In the genomic region with DNA sequence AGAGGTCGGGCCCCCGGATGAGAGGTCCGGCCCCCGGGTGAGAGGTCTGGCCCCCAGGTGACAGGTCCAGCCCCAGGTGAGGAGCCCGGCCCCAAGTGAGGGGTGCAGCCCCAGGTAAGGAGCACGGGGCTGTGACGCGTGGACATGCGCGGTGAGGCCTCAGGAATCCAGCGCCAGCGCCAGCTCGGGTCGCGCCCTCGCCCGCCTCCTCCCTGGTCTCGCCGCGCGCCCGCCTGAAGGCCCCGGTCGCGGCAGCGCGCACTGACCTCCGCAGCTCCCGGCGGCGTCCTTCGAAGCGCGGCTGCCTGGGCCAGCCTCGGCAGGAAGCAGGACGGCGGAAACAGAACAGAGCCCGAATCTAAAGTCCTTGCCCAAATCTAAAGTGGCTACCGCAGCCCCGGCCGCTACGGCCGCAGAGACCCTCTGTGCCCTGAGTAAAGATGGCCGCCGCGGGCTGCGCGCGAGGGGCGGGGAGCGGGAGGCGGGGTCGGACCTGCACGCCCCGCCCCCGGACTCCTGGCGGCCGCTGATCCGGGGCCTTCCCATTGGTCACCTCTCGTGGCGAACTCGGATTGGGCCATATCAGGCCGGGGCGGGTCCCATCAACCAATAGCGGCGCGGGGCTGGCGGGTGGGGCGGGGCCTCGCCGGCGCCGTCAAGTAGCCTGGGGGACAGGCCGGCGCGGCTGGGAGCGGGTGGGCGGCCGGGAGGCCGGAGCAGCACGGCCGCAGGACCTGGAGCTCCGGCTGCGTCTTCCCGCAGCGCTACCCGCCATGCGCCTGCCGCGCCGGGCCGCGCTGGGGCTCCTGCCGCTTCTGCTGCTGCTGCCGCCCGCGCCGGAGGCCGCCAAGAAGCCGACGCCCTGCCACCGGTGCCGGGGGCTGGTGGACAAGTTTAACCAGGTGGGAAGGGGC, we compare ENCODE assay signal across 8 cellular contexts. TPM values are rescaled to one million over a fixed set of nuclear protein-coding genes. Genes with fewer than 3 reads are reported as not detected.
DNase-seq lines count a peak whose midpoint lies in the region; ATAC-seq, FAIRE-seq and TF ChIP-seq lines count a peak whose summit lies in the region.

Gene ALG12, minus strand, starts transcription at position 442 of the 914 bp plus-strand sequence. CDS start 4,673 bp downstream, outside the sequence.
Gene CRELD2, plus strand, starts transcription at position 638 of the 914 bp plus-strand sequence. Its CDS starts 136 bp downstream, at position 774.

- in situ Hi-C loops in HepG2 (cut with HindIII; ENCODE audit: extremely low pct_ligation_motif_present, low pct_unique_long_range_greater_than_20kb), result no loop called here

- H3K4me1 Mint-ChIP-seq in CD14-positive monocyte, result peaks cover 23% of the 10 kb centered on the region
- peaks cover 29% of the 10 kb centered on the region for H3K4me1 Mint-ChIP-seq in dendritic cell treated with granulocyte-macrophage colony-stimulating factor and Interleukin-4, amounts not matched to agents 40 ng/mL and 50 ng/mL, for 4 days (ENCODE audit: low read depth)

- intact Hi-C loops in CD14-positive monocyte (cut with micrococcal nuclease), result loop anchor here in 1 of 2 donors (2.0 kb wide), 1 partner anchor 69 kb away; no protein-coding TSS in a partner anchor
- intact Hi-C loops in dendritic cell treated with granulocyte-macrophage colony-stimulating factor and Interleukin-4, amounts not matched to agents 40 ng/mL and 50 ng/mL, for 4 days (cut with micrococcal nuclease), result loop anchor here (5.0 kb wide), 1 partner anchor 61 kb away; no protein-coding TSS in a partner anchor
- intact Hi-C loops in HepG2 (cut with micrococcal nuclease; ENCODE audit: unreplicated experiment), result loop anchor here (1.0 to 2.0 kb wide), 3 partner anchors 49 to 151 kb away; partner anchors contain the start of gene ZBED4

- no peaks in the 10 kb centered on the region for H3K9me3 Mint-ChIP-seq in CD14-positive monocyte
- no peaks in the 10 kb centered on the region for H3K9me3 Mint-ChIP-seq in dendritic cell treated with granulocyte-macrophage colony-stimulating factor and Interleukin-4, amounts not matched to agents 40 ng/mL and 50 ng/mL, for 4 days

- POLR2A ChIA-PET in HepG2 (lab: Yijun Ruan, JAX), result interaction anchor here (0.7 to 2.1 kb wide), 7 partner anchors 18 to 62 kb away, joined by 3 to 6 read pairs (median 4); no protein-coding TSS in a partner anchor

- H3K4me3 Mint-ChIP-seq in CD14-positive monocyte, result peak within 1 kb of the TSS; percentile 79 to 88
- peak within 1 kb of the TSS; percentile 83 for H3K4me3 Mint-ChIP-seq in dendritic cell treated with granulocyte-macrophage colony-stimulating factor and Interleukin-4, amounts not matched to agents 40 ng/mL and 50 ng/mL, for 4 days

- peak within 1 kb of the TSS; percentile 93 for H3K4me2 ChIP-seq in HepG2 (ENCODE audit: low read depth, low read length)

- H3K27me3 ChIP-seq in HepG2 (ENCODE audit: control insufficient read depth in 1 of 2, insufficient read depth in 2 of 2, low read length in 2 of 2), result no peaks in the 10 kb centered on the region

- no CpG with 5 or more reads among the region's 103 CpGs for WGBS in HepG2 (ENCODE audit: low lambda C conversion rate)

- peak within 1 kb of the TSS; percentile 88 for H3K9ac ChIP-seq in HepG2 (ENCODE audit: insufficient read depth, low read depth, low read length)

- BruUV-seq in HepG2 (replicated peaks; lab: Mats Ljungman, UMichigan), result no TSS peak

- TF ChIP-seq EP300 in HepG2 (IDR thresholded peaks at IDR 0.05; ENCODE audit: low read depth in 2 of 2, low read length in 2 of 2) (no peak), HepG2 (CRISPR knock-in tag; IDR thresholded peaks at IDR 0.05; ENCODE audit: borderline replicate concordance) (no peak)

- H3K4me1 ChIP-seq in HepG2 (ENCODE audit: insufficient read depth, low read length), result peaks cover 26% of the 10 kb centered on the region

- H3K36me3 Mint-ChIP-seq in CD14-positive monocyte, result peaks cover 26 to 34% of the 10 kb centered on the region in 2 donors
- H3K36me3 Mint-ChIP-seq in dendritic cell treated with granulocyte-macrophage colony-stimulating factor and Interleukin-4, amounts not matched to agents 40 ng/mL and 50 ng/mL, for 4 days (ENCODE audit: low read depth), result peaks cover 44% of the 10 kb centered on the region

- H3K4me3 ChIP-seq in HepG2 (replicated peaks in 1 of 3; ENCODE audit: insufficient read depth in 1 of 3, low read depth in 2 of 3, low read length in 3 of 3), result peak within 1 kb of the TSS; percentile 82 to 85 (median 83)

- peak within 1 kb of the TSS; percentile 79 to 95 (median 88) for H3K27ac Mint-ChIP-seq in CD14-positive monocyte
- peak within 1 kb of the TSS; percentile 90 for H3K27ac Mint-ChIP-seq in dendritic cell treated with granulocyte-macrophage colony-stimulating factor and Interleukin-4, amounts not matched to agents 40 ng/mL and 50 ng/mL, for 4 days

- no peak for TF ChIP-seq CTCF in CD14-positive monocyte (IDR thresholded peaks at IDR 0.05)
- peak; percentile 26; the same call in 1 of the 2 replicates for TF ChIP-seq CTCF in HepG2 (CRISPR knock-in tag; IDR thresholded peaks at IDR 0.05)

- peak; percentile 39 for TF ChIP-seq RAD21 in HepG2 (CRISPR knock-in tag; IDR thresholded peaks at IDR 0.05)

- peaks cover 10% of the 10 kb centered on the region for H3K79me2 ChIP-seq in HepG2 (ENCODE audit: insufficient read depth, low read length)

- no peak within 1 kb of the TSS for H2AFZ ChIP-seq in HepG2 (ENCODE audit: low read length)

- CTCF ChIA-PET in HepG2 (lab: Yijun Ruan, JAX; ENCODE audit: low intra/inter-chr PET ratio, low total read pairs), result no interaction called here

- H3K27ac ChIP-seq in HepG2 (ENCODE audit: extremely low read length, insufficient read depth, low read length), result peak within 1 kb of the TSS; percentile 93

- ATAC-seq in GM19372 (IDR thresholded peaks at IDR 0.05; ENCODE audit: low read depth, unreplicated experiment), result peak; percentile 94
- ATAC-seq in HG03521 (IDR thresholded peaks at IDR 0.05; ENCODE audit: unreplicated experiment), result peak; percentile 87
- ATAC-seq in HepG2, result peak; percentile 96

- H3K9me3 ChIP-seq in HepG2 (ENCODE audit: low read length), result no peaks in the 10 kb centered on the region

- DNase-seq in CD14-positive monocyte (ENCODE audit: low spot score) (peak; percentile 97), NCI-H774 (lab: John Stamatoyannopoulos, UW) (peak; percentile 81), HepG2 (ENCODE audit: low spot score) (peak; percentile 91)
- peak; percentile 94 to 96 for DNase-seq in activated CD4-positive, alpha-beta T cell treated with anti-CD3 and anti-CD28 coated beads, Interleukin-2, amount 50 U/mL, for 4 hours
- DNase-seq in stimulated activated CD4-positive, alpha-beta T cell treated with anti-CD3 and anti-CD28 coated beads, Interleukin-2, amount 100 ng/mL, for 48 hours, result peak; percentile 95 to 98

- TF ChIP-seq POLR2A in HepG2 (IDR thresholded peaks at IDR 0.05; ENCODE audit: insufficient read depth in 1 of 2, low read depth in 2 of 2, low read length in 2 of 2), result peak; percentile 77 to 89

- FAIRE-seq in HepG2 (lab: Jason Lieb, UNC), result peak; percentile 40

- peaks cover 0 to 2% (median 0%) of the 10 kb centered on the region in 3 donors for H3K27me3 Mint-ChIP-seq in CD14-positive monocyte (ENCODE audit: low read depth in 3 of 3)
- H3K27me3 Mint-ChIP-seq in dendritic cell treated with granulocyte-macrophage colony-stimulating factor and Interleukin-4, amounts not matched to agents 40 ng/mL and 50 ng/mL, for 4 days, result no peaks in the 10 kb centered on the region

- H4K20me1 ChIP-seq in HepG2 (ENCODE audit: insufficient read depth, low read length), result no peaks in the 10 kb centered on the region

- H3K36me3 ChIP-seq in HepG2 (replicated peaks in 1 of 2; ENCODE audit: control insufficient read depth in 1 of 2, insufficient read depth in 2 of 2, low read length in 2 of 2), result peaks cover under 1 to 16% of the 10 kb centered on the region in 2 experiments; a peak in 4 of 5 replicates

RNA-seq across cellular contexts. Expression of gene ALG12, which starts in this region (rescaled TPM):
- polyA plus RNA-seq in CD14-positive monocyte, result 1 to 10 TPM; 7.2 to 9.5 TPM
- total RNA-seq in HepG2 (2016; rRNA removed; fragmentation: Illumina TruSeq; extraction: Trizol), result 6.6 and 15.8 TPM in 2 replicates
- 1.5 and 3.0 TPM in 2 replicates for total RNA-seq in HepG2 (2016; cell fraction: cytosol; rRNA removed; fragmentation: Illumina TruSeq; extraction: Trizol; ENCODE audit: low read depth)
- 6.8 and 15.6 TPM in 2 replicates for total RNA-seq in HepG2 (2016; cell fraction: insoluble cytoplasmic fraction; rRNA removed; fragmentation: Illumina TruSeq; extraction: Trizol)
- total RNA-seq in HepG2 (2016; cell fraction: membrane; rRNA removed; fragmentation: Illumina TruSeq; extraction: Trizol), result 6.4 and 10.5 TPM in 2 replicates
- 10.6 and 14.2 TPM in 2 replicates for total RNA-seq in HepG2 (2016; cell fraction: nucleus; rRNA removed; fragmentation: Illumina TruSeq; extraction: Trizol)
- polyA plus RNA-seq in HepG2 (2011; rRNA removed), result 7.8 and 9.5 TPM in 2 replicates
- polyA plus RNA-seq in HepG2 (2011; cell fraction: cytosol; rRNA removed), result 5.9 and 6.1 TPM in 2 replicates
- 25.1 and 26.7 TPM in 2 replicates for polyA plus RNA-seq in HepG2 (2011; cell fraction: nucleus; rRNA removed)
- 9.4 and 10.0 TPM in 2 replicates for polyA plus RNA-seq in HepG2 (2012)
- 2.9 and 3.3 TPM in 2 replicates for polyA plus RNA-seq in HepG2 (2016; cell fraction: cytosol; fragmentation: Illumina TruSeq; extraction: Trizol; ENCODE audit: low read depth)
- polyA plus RNA-seq in HepG2 (2016; cell fraction: insoluble cytoplasmic fraction; fragmentation: Illumina TruSeq; extraction: Trizol; ENCODE audit: low read depth), result 6.1 and 6.8 TPM in 2 replicates
- 5.6 and 6.9 TPM in 2 replicates for polyA plus RNA-seq in HepG2 (2016; cell fraction: membrane; fragmentation: Illumina TruSeq; extraction: Trizol; ENCODE audit: low read depth)
- polyA plus RNA-seq in HepG2 (2016; cell fraction: nucleus; fragmentation: Illumina TruSeq; extraction: Trizol; ENCODE audit: insufficient read depth, low read depth), result 26.3 and 30.4 TPM in 2 replicates
- polyA minus RNA-seq in HepG2 (2011; rRNA and poly(A)+ RNA removed; ENCODE audit: low replicate concordance), result 5.8 and 12.8 TPM in 2 replicates
- 5.7 and 7.1 TPM in 2 replicates for polyA minus RNA-seq in HepG2 (2011; cell fraction: cytosol; rRNA and poly(A)+ RNA removed)
- 3.4 and 4.5 TPM in 2 replicates for polyA minus RNA-seq in HepG2 (2011; cell fraction: nucleus; rRNA and poly(A)+ RNA removed)

RNA-seq across cellular contexts. Expression of gene CRELD2, which starts in this region (rescaled TPM):
- polyA plus RNA-seq in CD14-positive monocyte (10 to 100 TPM; 20.3 to 27.6 TPM), HepG2 (2011; rRNA removed) (17.2 and 20.2 TPM in 2 replicates)
- 19.6 and 44.7 TPM in 2 replicates for total RNA-seq in HepG2 (2016; rRNA removed; fragmentation: Illumina TruSeq; extraction: Trizol)
- total RNA-seq in HepG2 (2016; cell fraction: cytosol; rRNA removed; fragmentation: Illumina TruSeq; extraction: Trizol; ENCODE audit: low read depth), result 22.4 and 24.2 TPM in 2 replicates
- 18.8 and 46.8 TPM in 2 replicates for total RNA-seq in HepG2 (2016; cell fraction: insoluble cytoplasmic fraction; rRNA removed; fragmentation: Illumina TruSeq; extraction: Trizol)
- total RNA-seq in HepG2 (2016; cell fraction: membrane; rRNA removed; fragmentation: Illumina TruSeq; extraction: Trizol), result 27.6 and 29.9 TPM in 2 replicates
- total RNA-seq in HepG2 (2016; cell fraction: nucleus; rRNA removed; fragmentation: Illumina TruSeq; extraction: Trizol), result 35.5 and 40.6 TPM in 2 replicates
- polyA plus RNA-seq in HepG2 (2011; cell fraction: cytosol; rRNA removed), result 16.7 and 25.6 TPM in 2 replicates
- 44.2 and 48.8 TPM in 2 replicates for polyA plus RNA-seq in HepG2 (2011; cell fraction: nucleus; rRNA removed)
- 9.4 and 10.2 TPM in 2 replicates for polyA plus RNA-seq in HepG2 (2012)
- polyA plus RNA-seq in HepG2 (2016; cell fraction: cytosol; fragmentation: Illumina TruSeq; extraction: Trizol; ENCODE audit: low read depth), result 25.8 and 29.9 TPM in 2 replicates
- polyA plus RNA-seq in HepG2 (2016; cell fraction: insoluble cytoplasmic fraction; fragmentation: Illumina TruSeq; extraction: Trizol; ENCODE audit: low read depth), result 22.7 and 25.1 TPM in 2 replicates
- polyA plus RNA-seq in HepG2 (2016; cell fraction: membrane; fragmentation: Illumina TruSeq; extraction: Trizol; ENCODE audit: low read depth), result 26.9 and 27.0 TPM in 2 replicates
- polyA plus RNA-seq in HepG2 (2016; cell fraction: nucleus; fragmentation: Illumina TruSeq; extraction: Trizol; ENCODE audit: insufficient read depth, low read depth), result 89.1 and 100 TPM in 2 replicates
- polyA minus RNA-seq in HepG2 (2011; rRNA and poly(A)+ RNA removed; ENCODE audit: low replicate concordance), result 6.9 and 14.7 TPM in 2 replicates
- 4.4 and 5.2 TPM in 2 replicates for polyA minus RNA-seq in HepG2 (2011; cell fraction: cytosol; rRNA and poly(A)+ RNA removed)
- 4.5 and 4.7 TPM in 2 replicates for polyA minus RNA-seq in HepG2 (2011; cell fraction: nucleus; rRNA and poly(A)+ RNA removed)

Comparison
In these comparisons a context has a peak if more than half of its experiments do, and no peak if none do; other contexts are left out.
1. Peak in every context shown above with its lines: DNase-seq, ATAC-seq, H3K4me3 ChIP-seq and H3K27ac ChIP-seq.